ENCODE assay signal across 8 cellular contexts in genomic region chr17:42673885-42674754, GRCh38. TPM values are rescaled to one million over a fixed set of nuclear protein-coding genes. Genes with fewer than 3 reads are reported as not detected.
DNase-seq lines count a peak whose midpoint lies in the region; ATAC-seq and TF ChIP-seq lines count a peak whose summit lies in the region.

No MANE protein-coding gene starts in this region.

- peak overlapping the region; percentile 81 for H3K27ac ChIP-seq in psoas muscle

- POLR2A ChIA-PET in activated B cell treated with CpG ODN at 0.5 μM for 24 hours (lab: Charles Lee): interaction anchor here (0.5 to 1.5 kb wide), 8 partner anchors 10 to 359 kb away, joined by 3 to 7 read pairs (median 6); partner anchors contain the start of genes RETREG3 and TUBG1

- intact Hi-C loops in activated B cell treated with CpG ODN at 0.5 μM for 24 hours (cut with micrococcal nuclease) (no loop called here), psoas muscle (cut with DNase I) (loop anchor here (2.0 to 10.0 kb wide), 3 partner anchors 52 to 359 kb away; no protein-coding TSS in a partner anchor)

- peaks cover 12% of the 10 kb centered on the region for H3K27me3 Mint-ChIP-seq in activated B cell treated with CpG ODN at 0.5 μM for 24 hours

- H3K27ac Mint-ChIP-seq in activated B cell treated with CpG ODN at 0.5 μM for 24 hours: no peak overlapping the region

- peak overlapping the region; percentile 80 for H3K4me3 ChIP-seq in HAP-1
- H3K4me3 ChIP-seq in psoas muscle: peak overlapping the region; percentile 96

- H3K9me3 ChIP-seq in HAP-1: no peaks in the 10 kb centered on the region
- H3K9me3 ChIP-seq in psoas muscle: no peaks in the 10 kb centered on the region

- H3K36me3 Mint-ChIP-seq in activated B cell treated with CpG ODN at 0.5 μM for 24 hours (ENCODE audit: low read depth): no peaks in the 10 kb centered on the region

- WGBS in psoas muscle, 3 donors: 8 to 23% (median 12%) methylated on average over 27 to 32 of the region's 32 CpGs

- H3K4me1 ChIP-seq in HAP-1 (peaks cover 21% of the 10 kb centered on the region), psoas muscle (peaks cover 40% of the 10 kb centered on the region)

- peak overlapping the region; percentile 73 for H3K4me3 Mint-ChIP-seq in activated B cell treated with CpG ODN at 0.5 μM for 24 hours

- CTCF ChIA-PET in activated B cell treated with CpG ODN at 0.5 μM for 24 hours (lab: Charles Lee): interaction anchor here (0.7 to 1.0 kb wide), 2 partner anchors 15 to 96 kb away, joined by 3 read pairs; partner anchors contain the start of genes PSMC3IP and TUBG2

- H3K27me3 ChIP-seq in HAP-1 (ENCODE audit: low read depth) (no peaks in the 10 kb centered on the region), psoas muscle (ENCODE audit: insufficient read depth in 3 of 3, low read length in 2 of 3) (no peaks in the 10 kb centered on the region)

- ATAC-seq in activated B cell treated with CpG ODN at 0.5 μM for 24 hours (ENCODE audit: low read depth): peak; percentile 12
- ATAC-seq in psoas muscle: peak; percentile 6 to 24 (median 20)
- ATAC-seq in GM21390 (IDR thresholded peaks at IDR 0.05; ENCODE audit: unreplicated experiment): no peak

- H3K4me1 Mint-ChIP-seq in activated B cell treated with CpG ODN at 0.5 μM for 24 hours: peaks cover 57% of the 10 kb centered on the region

- DNase-seq in CD1c-positive myeloid dendritic cell (ENCODE audit: extremely low spot score): peak; percentile 25
- DNase-seq in HAP-1 (ENCODE audit: low spot score in 2 of 2): peak in 1 of 2 experiments; percentile 76
- DNase-seq in activated B cell treated with CpG ODN at 0.5 μM for 24 hours: peak; percentile 48
- DNase-seq in glomerular visceral epithelial cell (ENCODE audit: extremely low spot score): peak; percentile 54
- DNase-seq in psoas muscle: peak; percentile 85 to 90
- DNase-seq in cerebellum (ENCODE audit: low spot score): no peak
- no peak for DNase-seq in NCI-H2196 (lab: John Stamatoyannopoulos, UW; ENCODE audit: unreplicated experiment)

- no peaks in the 10 kb centered on the region for H3K9me3 Mint-ChIP-seq in activated B cell treated with CpG ODN at 0.5 μM for 24 hours

- in situ Hi-C loops in HAP-1 (cut with MboI; ENCODE audit: low sequenced_read_pairs): no loop called here

- TF ChIP-seq CTCF in activated B cell treated with CpG ODN at 0.5 μM for 24 hours (IDR thresholded peaks at IDR 0.05) (no peak), psoas muscle (IDR thresholded peaks at IDR 0.05) (peak; percentile 32)

- peaks cover 40% of the 10 kb centered on the region for H3K36me3 ChIP-seq in HAP-1 (replicated peaks)
- peaks cover 0 to 48% of the 10 kb centered on the region in 2 donors for H3K36me3 ChIP-seq in psoas muscle (ENCODE audit: insufficient read depth in 1 of 2, low read depth in 1 of 2)

RNA-seq across cellular contexts. Expression of gene PLEKHH3, which starts 2.7 kb away (rescaled TPM):
- 0.80 and 1.4 TPM in 2 replicates for total RNA-seq in activated B cell treated with CpG ODN at 0.5 μM for 24 hours
- total RNA-seq in psoas muscle: 10 to 100 TPM; 15.0 to 33.8 (median 28.0) TPM
- polyA plus RNA-seq in psoas muscle: 10 to 100 TPM; 12.7 to 15.8 (median 14.2) TPM
- total RNA-seq in cerebellum: 5.0 TPM

RNA-seq across cellular contexts. Expression of gene CCR10, which starts 7.5 kb away (rescaled TPM):
- total RNA-seq in activated B cell treated with CpG ODN at 0.5 μM for 24 hours (1.2 and 1.4 TPM in 2 replicates), psoas muscle (1 to 10 TPM; 1.2 to 5.0 (median 2.8) TPM), cerebellum (0.91 TPM)
- 1 to 10 TPM; 1.0 to 3.3 (median 1.6) TPM for polyA plus RNA-seq in psoas muscle

RNA-seq across cellular contexts. Expression of gene CNTNAP1, which starts 8.2 kb away (rescaled TPM):
- total RNA-seq in activated B cell treated with CpG ODN at 0.5 μM for 24 hours (16.4 and 21.3 TPM in 2 replicates), psoas muscle (1 to 10 TPM; 1.9 to 2.6 (median 2.2) TPM), cerebellum (13.0 TPM)
- 1 to 10 TPM; 1.0 to 3.4 (median 1.1) TPM for polyA plus RNA-seq in psoas muscle

RNA-seq across cellular contexts. Expression of gene TUBG2, which starts 15.0 kb away (rescaled TPM):
- total RNA-seq in activated B cell treated with CpG ODN at 0.5 μM for 24 hours: 8.6 and 9.4 TPM in 2 replicates
- total RNA-seq in psoas muscle: 10 to 100 TPM in 1 of 4 donors, 1 to 10 TPM in 3; 3.8 to 11.9 (median 5.7) TPM
- 1 to 10 TPM; 2.7 to 4.9 (median 4.2) TPM for polyA plus RNA-seq in psoas muscle
- 13.8 TPM for total RNA-seq in cerebellum

Comparison
In these comparisons a context has a peak if more than half of its experiments do, and no peak if none do; other contexts are left out.
1. DNase-seq: peak in CD1c-positive myeloid dendritic cell (single experiment), activated B cell treated with CpG ODN at 0.5 μM for 24 hours (single experiment), glomerular visceral epithelial cell (single experiment) and psoas muscle (2 of 2); none in cerebellum (single experiment) and NCI-H2196 (single experiment).